ENCODE assay signal across 8 cellular contexts in genomic region chr6:25369450-25370086, GRCh38.
DNase-seq lines count a peak whose midpoint lies in the region; ATAC-seq, FAIRE-seq and TF ChIP-seq lines count a peak whose summit lies in the region.

No MANE protein-coding gene starts in this region.

- peaks cover 79% of the 10 kb centered on the region for H3K4me1 Mint-ChIP-seq in activated naive CD8-positive, alpha-beta T cell treated with anti-CD3 and anti-CD28 coated beads for 36 hours

- no peaks in the 10 kb centered on the region for H3K27me3 ChIP-seq in layer of hippocampus (ENCODE audit: control insufficient read depth, insufficient read depth, low read length)

- H3K27me3 Mint-ChIP-seq in activated naive CD8-positive, alpha-beta T cell treated with anti-CD3 and anti-CD28 coated beads for 36 hours: no peaks in the 10 kb centered on the region

- ATAC-seq in GM19467 (IDR thresholded peaks at IDR 0.05; ENCODE audit: unreplicated experiment): no peak

- peak overlapping the region; percentile 27 for H3K27ac ChIP-seq in layer of hippocampus (ENCODE audit: low read depth, low read length)

- in situ Hi-C loops in GM13976 (cut with MboI; ENCODE audit: low sequenced_read_pairs, unreplicated experiment): no loop called here

- peak overlapping the region; percentile 86 for H3K27ac Mint-ChIP-seq in activated naive CD8-positive, alpha-beta T cell treated with anti-CD3 and anti-CD28 coated beads for 36 hours

- FAIRE-seq in HTR-8/SVneo (lab: Jason Lieb, UNC): no peak

- H3K9me3 Mint-ChIP-seq in activated naive CD8-positive, alpha-beta T cell treated with anti-CD3 and anti-CD28 coated beads for 36 hours: peaks cover 9% of the 10 kb centered on the region

- DNase-seq in DMS 273 (lab: John Stamatoyannopoulos, UW; ENCODE audit: unreplicated experiment) (peak; percentile 98), NCI-H187 (lab: John Stamatoyannopoulos, UW) (peak; percentile 11 to 53), GM13976 (ENCODE audit: low spot score) (no peak), germinal center (ENCODE audit: low spot score) (no peak), HTR-8/SVneo (ENCODE audit: insufficient read length, low spot score) (no peak)
- peak; percentile 35 for DNase-seq in activated naive CD8-positive, alpha-beta T cell treated with anti-CD3 and anti-CD28 coated beads for 36 hours

- no peak for TF ChIP-seq CTCF in GM13976 (IDR thresholded peaks at IDR 0.05; ENCODE audit: borderline replicate concordance, control extremely low read depth, extremely low read depth, insufficient read depth, missing control alignments)

- H3K4me3 Mint-ChIP-seq in activated naive CD8-positive, alpha-beta T cell treated with anti-CD3 and anti-CD28 coated beads for 36 hours: peak overlapping the region; percentile 61

- peaks cover 14% of the 10 kb centered on the region for H3K36me3 Mint-ChIP-seq in activated naive CD8-positive, alpha-beta T cell treated with anti-CD3 and anti-CD28 coated beads for 36 hours

Comparison
In these comparisons a context has a peak if more than half of its experiments do, and no peak if none do; other contexts are left out.
1. DNase-seq: peak in DMS 273 (single experiment), NCI-H187 (2 of 2) and activated naive CD8-positive, alpha-beta T cell treated with anti-CD3 and anti-CD28 coated beads for 36 hours (single experiment); none in GM13976 (single experiment), germinal center (single experiment) and HTR-8/SVneo (single experiment).